Comparison of ENCODE assay signal across 22 cellular contexts in the genomic region with DNA sequence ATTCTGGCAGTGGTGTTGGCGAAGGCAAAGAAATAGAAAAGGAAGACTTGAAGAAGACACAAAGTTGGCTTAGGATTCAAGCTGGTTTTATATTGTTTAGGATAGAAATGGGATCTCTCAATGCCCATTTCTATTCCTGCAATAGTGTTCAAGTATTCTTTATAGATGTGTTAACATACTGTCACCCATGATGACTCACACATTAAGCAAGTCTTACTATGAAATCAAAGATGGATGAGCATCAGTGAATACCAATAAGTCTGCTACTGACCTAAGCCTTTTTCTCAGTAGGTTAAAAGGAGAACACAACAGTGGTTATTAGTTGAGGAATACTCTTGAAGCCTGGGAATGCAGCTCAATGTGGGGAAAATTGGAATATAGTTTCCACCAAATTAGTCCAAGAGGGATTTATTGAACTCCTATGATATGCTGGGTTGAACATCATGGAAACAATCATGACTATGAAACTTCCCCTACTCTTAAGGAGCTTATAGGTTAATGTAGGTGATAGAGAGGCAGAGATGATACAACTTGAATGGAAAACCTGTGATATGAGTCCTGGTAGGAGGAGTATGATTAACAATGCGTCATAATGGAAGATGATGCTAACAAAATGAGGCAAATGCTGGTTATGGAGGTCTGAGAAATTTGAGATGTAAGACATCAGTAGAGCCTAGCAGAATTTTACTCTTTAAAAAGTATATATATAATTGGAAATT.
"Had no signal": no experiment of that assay in that cellular context is flagged by ENCODE, and none has a peak within 500 bp of the region (broad histone marks: within the 10 kb centered on the region; RNA-seq: fewer than 3 reads in every experiment).

No MANE protein-coding gene starts in this region.

- H3K4me1 Mint-ChIP-seq: activated CD4-positive, alpha-beta memory T cell treated with anti-CD3 and anti-CD28 coated beads, Interleukin-2, amount 10 ng/mL, durations not matched to agents 7 days and 5 days; central memory CD8-positive, alpha-beta T cell; nephron progenitor cell; stimulated activated effector memory CD8-positive, alpha-beta T cell treated with anti-CD3 and anti-CD28 coated beads, Interleukin-12 subunit alpha, Interleukin-12 subunit beta, amount 100 ng/mL, for 72 hours had no signal

- H3K4me3 Mint-ChIP-seq: activated CD4-positive, alpha-beta memory T cell treated with anti-CD3 and anti-CD28 coated beads, Interleukin-2, amount 10 ng/mL, durations not matched to agents 7 days and 5 days; central memory CD8-positive, alpha-beta T cell; nephron progenitor cell; stimulated activated effector memory CD8-positive, alpha-beta T cell treated with anti-CD3 and anti-CD28 coated beads, Interleukin-12 subunit alpha, Interleukin-12 subunit beta, amount 100 ng/mL, for 72 hours; T-helper 2 cell treated with Interferon-gamma antibody and Interleukin-4, amounts not matched to agents 5 μg/mL and 100 μg/mL, for 36 hours; WTC11 had no signal

- ATAC-seq: body of pancreas; gastrocnemius medialis; stimulated activated effector memory CD8-positive, alpha-beta T cell treated with anti-CD3 and anti-CD28 coated beads, Interleukin-12 subunit alpha, Interleukin-12 subunit beta, amount 100 ng/mL, for 72 hours; WTC11 had no signal

- H3K36me3 ChIP-seq: colonic mucosa, gastrocnemius medialis, left ventricle myocardium inferior, sigmoid colon, thyroid gland had no signal

- H3K27ac ChIP-seq: body of pancreas, colonic mucosa, gastrocnemius medialis, left ventricle myocardium inferior, sigmoid colon, SK-N-MC, thyroid gland had no signal

- H3K27me3 ChIP-seq: body of pancreas, colonic mucosa, gastrocnemius medialis, sigmoid colon, thyroid gland had no signal

- H3K9me3 ChIP-seq: body of pancreas, colonic mucosa, gastrocnemius medialis, left ventricle myocardium inferior, sigmoid colon, thyroid gland had no signal

- H3K36me3 Mint-ChIP-seq: stimulated activated effector memory CD8-positive, alpha-beta T cell treated with anti-CD3 and anti-CD28 coated beads, Interleukin-12 subunit alpha, Interleukin-12 subunit beta, amount 100 ng/mL, for 72 hours; WTC11 had no signal

- H3K4me3 ChIP-seq: body of pancreas, colonic mucosa, gastrocnemius medialis, left ventricle myocardium inferior, sigmoid colon, SK-N-MC, thyroid gland had no signal

- H3K27me3 Mint-ChIP-seq: activated CD4-positive, alpha-beta memory T cell treated with anti-CD3 and anti-CD28 coated beads, Interleukin-2, amount 10 ng/mL, durations not matched to agents 7 days and 5 days; central memory CD8-positive, alpha-beta T cell had no signal

- H3K27ac Mint-ChIP-seq: activated CD4-positive, alpha-beta memory T cell treated with anti-CD3 and anti-CD28 coated beads, Interleukin-2, amount 10 ng/mL, durations not matched to agents 7 days and 5 days; nephron progenitor cell; stimulated activated effector memory CD8-positive, alpha-beta T cell treated with anti-CD3 and anti-CD28 coated beads, Interleukin-12 subunit alpha, Interleukin-12 subunit beta, amount 100 ng/mL, for 72 hours; T-helper 2 cell treated with Interferon-gamma antibody and Interleukin-4, amounts not matched to agents 5 μg/mL and 100 μg/mL, for 36 hours; WTC11 had no signal

- H3K4me1 ChIP-seq: colonic mucosa, gastrocnemius medialis, sigmoid colon had no signal

- DNase-seq: activated CD4-positive, alpha-beta memory T cell treated with anti-CD3 and anti-CD28 coated beads, Interleukin-2, amount 10 ng/mL, durations not matched to agents 7 days and 5 days; activated CD4-positive, alpha-beta T cell treated with anti-CD3 and anti-CD28 coated beads for 4 hours; activated naive CD4-positive, alpha-beta T cell treated with anti-CD3 and anti-CD28 coated beads, Interleukin-2, amount 50 U/mL, for 16 hours; amygdala; body of pancreas; colonic mucosa; erythroblast; gastrocnemius medialis; head of caudate nucleus; kidney; left ventricle myocardium inferior; mammary epithelial cell; nephron progenitor cell; nucleus accumbens; sigmoid colon; stimulated activated CD4-positive, alpha-beta T cell treated with anti-CD3 and anti-CD28 coated beads, Interleukin-4, amount 100 ng/mL, for 24 hours; thyroid gland had no signal

- H3K9me3 Mint-ChIP-seq: activated CD4-positive, alpha-beta memory T cell treated with anti-CD3 and anti-CD28 coated beads, Interleukin-2, amount 10 ng/mL, durations not matched to agents 7 days and 5 days; nephron progenitor cell; T-helper 2 cell treated with Interferon-gamma antibody and Interleukin-4, amounts not matched to agents 5 μg/mL and 100 μg/mL, for 36 hours had no signal
